26 cellular contexts compared by ENCODE assay signal in genomic region chr1:48285525-48285924, GRCh38.
"Had no signal": no experiment of that assay in that cellular context is flagged by ENCODE, and none has a peak within 500 bp of the region (broad histone marks: within the 10 kb centered on the region; RNA-seq: fewer than 3 reads in every experiment).

No MANE protein-coding gene starts in this region.

- H3K4me1 Mint-ChIP-seq: activated CD8-positive, alpha-beta memory T cell treated with anti-CD3 and anti-CD28 coated beads, Interleukin-2, amount 10 ng/mL, durations not matched to agents 7 days and 5 days; activated naive CD4-positive, alpha-beta T cell treated with anti-CD3 and anti-CD28 coated beads, Interleukin-2, amount 50 U/mL, for 24 hours had no signal

- H3K36me3 Mint-ChIP-seq: activated CD8-positive, alpha-beta memory T cell treated with anti-CD3 and anti-CD28 coated beads, Interleukin-2, amount 10 ng/mL, durations not matched to agents 7 days and 5 days; activated naive CD4-positive, alpha-beta T cell treated with anti-CD3 and anti-CD28 coated beads, Interleukin-2, amount 50 U/mL, for 24 hours had no signal

- H3K4me1 ChIP-seq: breast epithelium, SJSA1 had no signal

- DNase-seq: activated CD4-positive, alpha-beta T cell treated with anti-CD3 and anti-CD28 coated beads for 48 hours; activated CD4-positive, alpha-beta T cell treated with anti-CD3 and anti-CD28 coated beads, Interleukin-2, amount 50 U/mL, for 48 hours; activated CD8-positive, alpha-beta memory T cell treated with anti-CD3 and anti-CD28 coated beads, Interleukin-2, amount 10 ng/mL, durations not matched to agents 7 days and 5 days; activated effector memory CD4-positive, alpha-beta T cell treated with Interleukin-2 at 50 U/mL for 16 hours; activated naive CD4-positive, alpha-beta T cell; activated T-cell treated with anti-CD3 and anti-CD28 coated beads, Interleukin-2, amount 50 U/mL, for 24 hours; aorta; caudate nucleus; MG63; MV-4-11; NCI-H1092 treated with DMSO at 0.1 percent for 48 hours; NCI-H1417 treated with DMSO at 0.1 percent for 48 hours; NCI-H1694; NCI-H2081; NCI-H510A treated with DMSO at 0.1 percent for 48 hours; NCI-H69; PC-3; SW 1271 had no signal

- H3K9me3 Mint-ChIP-seq: activated naive CD4-positive, alpha-beta T cell treated with anti-CD3 and anti-CD28 coated beads, Interleukin-2, amount 50 U/mL, for 24 hours; activated T-helper 1 cell treated with anti-CD3 and anti-CD28 coated beads, Interleukin-12 subunit alpha, Interleukin-12 subunit beta, Interleukin-2, Interleukin-4 antibody, amounts not matched to agents 30 ng/mL and 10 ng/mL and 1 ng/mL, durations not matched to agents 14 hours and 24 hours and 36 hours; T-helper 1 cell treated with Interleukin-12 subunit alpha and Interleukin-12 subunit beta and Interleukin-4 antibody, amounts not matched to agents 30 μg/mL and 1 μg/mL, for 36 hours had no signal

- H3K27me3 ChIP-seq: breast epithelium, MG63, SJSA1 had no signal

- H3K4me3 Mint-ChIP-seq: activated CD8-positive, alpha-beta memory T cell treated with anti-CD3 and anti-CD28 coated beads, Interleukin-2, amount 10 ng/mL, durations not matched to agents 7 days and 5 days; activated naive CD4-positive, alpha-beta T cell treated with anti-CD3 and anti-CD28 coated beads, Interleukin-2, amount 50 U/mL, for 24 hours; activated T-cell treated with anti-CD3 and anti-CD28 coated beads, Interleukin-2, amount 50 U/mL, for 24 hours; activated T-helper 1 cell treated with anti-CD3 and anti-CD28 coated beads, Interleukin-12 subunit alpha, Interleukin-12 subunit beta, Interleukin-2, Interleukin-4 antibody, amounts not matched to agents 30 ng/mL and 10 ng/mL and 1 ng/mL, durations not matched to agents 14 hours and 24 hours and 36 hours; T-helper 1 cell treated with Interleukin-12 subunit alpha and Interleukin-12 subunit beta and Interleukin-4 antibody, amounts not matched to agents 30 μg/mL and 1 μg/mL, for 36 hours had no signal

- ATAC-seq: activated CD4-positive, CD25-positive, alpha-beta regulatory T cell treated with anti-CD3 and anti-CD28 coated beads, Interleukin-2, amount 50 U/mL, for 24 hours; activated CD8-positive, alpha-beta memory T cell treated with anti-CD3 and anti-CD28 coated beads, Interleukin-2, amount 10 ng/mL, durations not matched to agents 7 days and 5 days; PC-3; SK-N-SH treated with all-trans-retinoic acid at 6 μM for 48 hours had no signal

- H3K27me3 Mint-ChIP-seq: activated CD8-positive, alpha-beta memory T cell treated with anti-CD3 and anti-CD28 coated beads, Interleukin-2, amount 10 ng/mL, durations not matched to agents 7 days and 5 days; activated naive CD4-positive, alpha-beta T cell treated with anti-CD3 and anti-CD28 coated beads, Interleukin-2, amount 50 U/mL, for 24 hours had no signal

- H3K27ac Mint-ChIP-seq: activated CD8-positive, alpha-beta memory T cell treated with anti-CD3 and anti-CD28 coated beads, Interleukin-2, amount 10 ng/mL, durations not matched to agents 7 days and 5 days; activated naive CD4-positive, alpha-beta T cell treated with anti-CD3 and anti-CD28 coated beads, Interleukin-2, amount 50 U/mL, for 24 hours; activated T-cell treated with anti-CD3 and anti-CD28 coated beads, Interleukin-2, amount 50 U/mL, for 24 hours; activated T-helper 1 cell treated with anti-CD3 and anti-CD28 coated beads, Interleukin-12 subunit alpha, Interleukin-12 subunit beta, Interleukin-2, Interleukin-4 antibody, amounts not matched to agents 30 ng/mL and 10 ng/mL and 1 ng/mL, durations not matched to agents 14 hours and 24 hours and 36 hours; T-helper 1 cell treated with Interleukin-12 subunit alpha and Interleukin-12 subunit beta and Interleukin-4 antibody, amounts not matched to agents 30 μg/mL and 1 μg/mL, for 36 hours had no signal

- FAIRE-seq: RCC 7860 had no signal

- H3K9me3 ChIP-seq: MG63, SJSA1 had no signal

- H3K36me3 ChIP-seq: breast epithelium, MG63, SJSA1 had no signal

- H3K4me3 ChIP-seq: breast epithelium, MG63, SJSA1 had no signal

- H3K27ac ChIP-seq: breast epithelium, SJSA1 had no signal
